In the genomic region with DNA sequence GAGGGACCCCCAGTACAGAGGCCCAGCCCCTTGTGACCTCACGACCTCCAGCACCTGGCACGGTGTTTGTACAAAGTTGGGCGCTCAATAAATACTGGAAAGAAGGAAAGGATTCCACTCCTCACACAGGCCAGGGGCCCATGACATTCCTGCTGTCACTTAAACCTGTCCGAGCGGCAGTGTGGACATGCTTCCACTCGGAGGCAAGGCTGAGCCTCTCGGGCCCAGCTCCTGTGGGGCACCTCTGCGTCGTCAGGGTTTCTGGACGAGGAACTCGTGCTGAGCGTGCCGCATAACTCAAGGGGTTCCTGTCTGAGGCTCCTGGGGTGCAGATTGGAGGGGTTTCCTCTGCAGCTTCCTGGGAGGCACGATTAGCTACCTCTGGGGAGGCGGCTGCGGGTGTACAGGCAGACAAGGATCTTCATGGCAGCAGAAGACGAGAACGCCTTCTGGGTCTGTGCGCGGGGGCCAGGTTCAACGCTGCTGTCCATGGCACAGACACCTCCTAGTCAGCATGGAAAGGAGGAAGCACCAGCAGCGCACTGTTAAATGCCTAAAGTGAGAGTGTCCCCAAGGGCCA, we compare ENCODE assay signal across 22 cellular contexts. TPM values are rescaled to one million over a fixed set of nuclear protein-coding genes. Genes with fewer than 3 reads are reported as not detected.
A peak's percentile ranks its signal among the peaks of the same experiment; 100 is the strongest.
DNase-seq lines count a peak whose midpoint lies in the region; ATAC-seq and TF ChIP-seq lines count a peak whose summit lies in the region.
"Had no signal": no experiment of that assay in that cellular context is flagged by ENCODE, and none has a peak within 500 bp of the region (broad histone marks: within the 10 kb centered on the region; RNA-seq: fewer than 3 reads in every experiment).

No MANE protein-coding gene starts in this region.

- no peaks in the 10 kb centered on the region for H3K9me3 Mint-ChIP-seq in activated naive CD4-positive, alpha-beta T cell treated with anti-CD3 and anti-CD28 coated beads, Interleukin-2, amount 50 U/mL, for 24 hours
- H3K9me3 Mint-ChIP-seq in natural killer cell treated with Interleukin-12 subunit alpha and Interleukin-12 subunit beta and Interleukin-15 and Interleukin-18, amount 100 ng/mL, for 72 hours: no peaks in the 10 kb centered on the region
- no peaks in the 10 kb centered on the region for H3K9me3 Mint-ChIP-seq in natural killer cell
- peaks cover 21% of the 10 kb centered on the region; the same call in 1 of the 2 replicates for H3K9me3 Mint-ChIP-seq in WTC11
- H3K9me3 Mint-ChIP-seq: CD8-positive, alpha-beta memory T cell had no signal

- CTCF ChIA-PET in WTC11 (lab: Charles Lee): interaction anchor here (1.7 kb wide), 1 partner anchor 59 kb away, joined by 3 read pairs; no protein-coding TSS in a partner anchor

- H3K9ac ChIP-seq in neuronal stem cell (ENCODE audit: low read depth, low read length, poor library complexity): no peak overlapping the region

- H3K23ac ChIP-seq in neuronal stem cell (ENCODE audit: low read depth, low read length, poor library complexity): peak overlapping the region; percentile 61

- H3K9me3 ChIP-seq in neuronal stem cell (replicated peaks in 1 of 2; ENCODE audit: control insufficient read depth in 2 of 2, insufficient read depth in 1 of 2, low read depth in 1 of 2, low read length in 2 of 2): peaks cover 0 to 2% of the 10 kb centered on the region in 2 donors
- H3K9me3 ChIP-seq: A549 had no signal

- peak overlapping the region; percentile 12 for H3K27ac Mint-ChIP-seq in activated naive CD4-positive, alpha-beta T cell treated with anti-CD3 and anti-CD28 coated beads, Interleukin-2, amount 50 U/mL, for 24 hours
- H3K27ac Mint-ChIP-seq in natural killer cell treated with Interleukin-12 subunit alpha and Interleukin-12 subunit beta and Interleukin-15 and Interleukin-18, amount 100 ng/mL, for 72 hours: no peak overlapping the region
- H3K27ac Mint-ChIP-seq in natural killer cell: no peak overlapping the region
- no peak overlapping the region for H3K27ac Mint-ChIP-seq in WTC11
- H3K27ac Mint-ChIP-seq: CD4-positive, CD25-positive, alpha-beta regulatory T cell; CD8-positive, alpha-beta memory T cell had no signal

- WGBS in neuronal stem cell (ENCODE audit: extremely low coverage in 2 of 2, insufficient read length in 2 of 2, insufficient replicate concordance in 1 of 2), 2 donors: no CpG with 5 or more reads among the region's 22 CpGs

- H3K4me3 ChIP-seq in neuronal stem cell (ENCODE audit: low read length in 2 of 2): no peak overlapping the region
- H3K4me3 ChIP-seq: A549, GM12878 had no signal

- no peak overlapping the region for H2AK5ac ChIP-seq in neuronal stem cell (ENCODE audit: low read depth, low read length)

- H3K4me1 Mint-ChIP-seq in activated naive CD4-positive, alpha-beta T cell treated with anti-CD3 and anti-CD28 coated beads, Interleukin-2, amount 50 U/mL, for 24 hours: peaks cover 10% of the 10 kb centered on the region
- no peaks in the 10 kb centered on the region for H3K4me1 Mint-ChIP-seq in natural killer cell treated with Interleukin-12 subunit alpha and Interleukin-12 subunit beta and Interleukin-15 and Interleukin-18, amount 100 ng/mL, for 72 hours (ENCODE audit: low read depth in 2 of 2)
- H3K4me1 Mint-ChIP-seq in natural killer cell (peaks cover 0 to 16% of the 10 kb centered on the region in 2 donors), WTC11 (peaks cover 21% of the 10 kb centered on the region)

- peak overlapping the region; percentile 54 for H3K18ac ChIP-seq in neuronal stem cell (ENCODE audit: low read length)

- no peak overlapping the region for H3K4me3 Mint-ChIP-seq in activated naive CD4-positive, alpha-beta T cell treated with anti-CD3 and anti-CD28 coated beads, Interleukin-2, amount 50 U/mL, for 24 hours
- no peak overlapping the region for H3K4me3 Mint-ChIP-seq in natural killer cell treated with Interleukin-12 subunit alpha and Interleukin-12 subunit beta and Interleukin-15 and Interleukin-18, amount 100 ng/mL, for 72 hours
- H3K4me3 Mint-ChIP-seq in natural killer cell (no peak overlapping the region), WTC11 (no peak overlapping the region)
- H3K4me3 Mint-ChIP-seq: H9 had no signal

- H3K14ac ChIP-seq in neuronal stem cell (ENCODE audit: low read length): no peak overlapping the region

- H2AFZ ChIP-seq in neuronal stem cell (ENCODE audit: low read length): no peak overlapping the region

- peaks cover 9 to 24% of the 10 kb centered on the region in 2 donors for H3K4me1 ChIP-seq in neuronal stem cell (ENCODE audit: control insufficient read depth in 2 of 2, insufficient read depth in 1 of 2, low read depth in 1 of 2, low read length in 2 of 2)

- POLR2A ChIA-PET in WTC11 (lab: Charles Lee): interaction anchor here (0.5 kb wide), 1 partner anchor 35 kb away, joined by 4 read pairs; no protein-coding TSS in a partner anchor

- H2BK15ac ChIP-seq in neuronal stem cell (ENCODE audit: low read length): no peak overlapping the region

- TF ChIP-seq CTCF in natural killer cell (IDR thresholded peaks at IDR 0.05): no peak
- no peak for TF ChIP-seq CTCF in WTC11 (IDR thresholded peaks at IDR 0.05)

- H3K36me3 Mint-ChIP-seq in activated naive CD4-positive, alpha-beta T cell treated with anti-CD3 and anti-CD28 coated beads, Interleukin-2, amount 50 U/mL, for 24 hours: no peaks in the 10 kb centered on the region
- no peaks in the 10 kb centered on the region for H3K36me3 Mint-ChIP-seq in natural killer cell treated with Interleukin-12 subunit alpha and Interleukin-12 subunit beta and Interleukin-15 and Interleukin-18, amount 100 ng/mL, for 72 hours
- H3K36me3 Mint-ChIP-seq in natural killer cell (no peaks in the 10 kb centered on the region), WTC11 (peaks cover 5% of the 10 kb centered on the region; the same call in 1 of the 2 replicates)
- H3K36me3 Mint-ChIP-seq: CD4-positive, CD25-positive, alpha-beta regulatory T cell; CD8-positive, alpha-beta memory T cell had no signal

- peaks cover 2% of the 10 kb centered on the region for H3K27me3 Mint-ChIP-seq in activated naive CD4-positive, alpha-beta T cell treated with anti-CD3 and anti-CD28 coated beads, Interleukin-2, amount 50 U/mL, for 24 hours
- peaks cover 0 to 13% of the 10 kb centered on the region in 2 donors for H3K27me3 Mint-ChIP-seq in natural killer cell treated with Interleukin-12 subunit alpha and Interleukin-12 subunit beta and Interleukin-15 and Interleukin-18, amount 100 ng/mL, for 72 hours
- H3K27me3 Mint-ChIP-seq in natural killer cell (ENCODE audit: low read depth in 2 of 2): peaks cover 3 to 12% of the 10 kb centered on the region in 2 donors
- peaks cover 18% of the 10 kb centered on the region for H3K27me3 Mint-ChIP-seq in WTC11 (ENCODE audit: low read depth)

- no peak overlapping the region for H3K4ac ChIP-seq in neuronal stem cell (ENCODE audit: low read length)

- no peak overlapping the region for H4K91ac ChIP-seq in neuronal stem cell (ENCODE audit: low read depth, low read length, poor library complexity)

- H4K8ac ChIP-seq in neuronal stem cell (ENCODE audit: low read depth, low read length): no peak overlapping the region

- H3K4me2 ChIP-seq in neuronal stem cell (ENCODE audit: insufficient read depth, low read length, poor library complexity, severe bottlenecking): no peak overlapping the region
- H3K4me2 ChIP-seq: A549 had no signal

- no peaks in the 10 kb centered on the region for H3K36me3 ChIP-seq in neuronal stem cell (replicated peaks in 1 of 2; ENCODE audit: control insufficient read depth in 2 of 2, insufficient read depth in 2 of 2, low read length in 2 of 2)

- H2BK12ac ChIP-seq in neuronal stem cell (ENCODE audit: low read length): no peak overlapping the region

- intact Hi-C loops in natural killer cell (cut with micrococcal nuclease): no loop called here

- no peak overlapping the region for H2BK5ac ChIP-seq in neuronal stem cell (ENCODE audit: low read length)

- no peak for DNase-seq in activated naive CD4-positive, alpha-beta T cell treated with anti-CD3 and anti-CD28 coated beads, Interleukin-2, amount 50 U/mL, for 16 hours
- DNase-seq in natural killer cell treated with Interleukin-12 subunit alpha and Interleukin-12 subunit beta and Interleukin-15 and Interleukin-18, amount 100 ng/mL, for 72 hours (ENCODE audit: low spot score): peak; percentile 37
- DNase-seq in natural killer cell: no peak
- DNase-seq in neuronal stem cell (ENCODE audit: low spot score): no peak
- DNase-seq in WTC11 (ENCODE audit: low spot score): no peak
- no peak for DNase-seq in stimulated activated CD4-positive, alpha-beta T cell treated with anti-CD3 and anti-CD28 coated beads, Interleukin-15, amount 100 ng/mL, for 24 hours
- DNase-seq: AML-193; CD4-positive, CD25-positive, alpha-beta regulatory T cell; COR-L47; DMS 273 treated with DMSO at 0.1 percent for 48 hours; DMS53; DND-41; EL; H9 had no signal

- no peak overlapping the region for H2BK120ac ChIP-seq in neuronal stem cell (ENCODE audit: low read depth, low read length)

- H3K27ac ChIP-seq in neuronal stem cell (replicated peaks; ENCODE audit: low read length): no peak overlapping the region
- H3K27ac ChIP-seq: 22Rv1, A549 had no signal

- H3K27me3 ChIP-seq in neuronal stem cell (ENCODE audit: control insufficient read depth in 3 of 3, insufficient read depth in 3 of 3, low read depth in 1 of 3, low read length in 3 of 3): peaks cover 0 to 10% (median 4%) of the 10 kb centered on the region in 3 experiments

- no peak for ATAC-seq in natural killer cell treated with Interleukin-12 subunit alpha and Interleukin-12 subunit beta and Interleukin-15 and Interleukin-18, amount 100 ng/mL, for 72 hours
- ATAC-seq in natural killer cell: no peak
- no peak for ATAC-seq in WTC11
- ATAC-seq: A549, GM12878 had no signal

- peaks cover 3% of the 10 kb centered on the region for H3K79me1 ChIP-seq in neuronal stem cell (ENCODE audit: low read depth, low read length)

TF ChIP-seq in WTC11, 78 proteins besides CTCF, POLR2A, EP300 and RAD21 (continues in another document):
- no peak for TF ChIP-seq GTF2I (CRISPR knock-in tag; conservative IDR thresholded peaks at IDR 0.05)

RNA-seq across cellular contexts. Expression of gene SMIM1, which starts 3.6 kb away (rescaled TPM):
- not detected for total RNA-seq in natural killer cell treated with Interleukin-12 subunit alpha and Interleukin-12 subunit beta and Interleukin-15 and Interleukin-18, amount 100 ng/mL, for 72 hours
- total RNA-seq in natural killer cell (1 to 10 TPM in 2 of 3 donors, under 1 TPM in 1; 0.78 to 2.6 (median 1.6) TPM), WTC11 (2021) (10.2 to 11.1 TPM (median 10.3 TPM) in 3 replicates)
- 5.8 TPM for polyA plus RNA-seq in neuronal stem cell (2013, experiment 1 of 2)
- polyA plus RNA-seq in neuronal stem cell (2013, experiment 2 of 2): 5.6 TPM
- total RNA-seq: GM12878 had no signal

RNA-seq across cellular contexts. Expression of gene CCDC27, which starts 16.7 kb away (rescaled TPM):
- total RNA-seq in natural killer cell treated with Interleukin-12 subunit alpha and Interleukin-12 subunit beta and Interleukin-15 and Interleukin-18, amount 100 ng/mL, for 72 hours: not detected
- total RNA-seq in natural killer cell (not detected), WTC11 (2021) (0.13 to 0.25 TPM (median 0.23 TPM) in 3 replicates)
- not detected for polyA plus RNA-seq in neuronal stem cell (2013, experiment 1 of 2)
- polyA plus RNA-seq in neuronal stem cell (2013, experiment 2 of 2): not detected
- total RNA-seq: CD4-positive, CD25-positive, alpha-beta regulatory T cell; CD8-positive, alpha-beta memory T cell; G401; GM12878; H1; H9 had no signal
- polyA plus RNA-seq: A549; BJ; CD4-positive, CD25-positive, alpha-beta regulatory T cell; CD8-positive, alpha-beta memory T cell had no signal

RNA-seq across cellular contexts. Expression of gene LRRC47, which starts 27.4 kb away (rescaled TPM):
- total RNA-seq in natural killer cell treated with Interleukin-12 subunit alpha and Interleukin-12 subunit beta and Interleukin-15 and Interleukin-18, amount 100 ng/mL, for 72 hours: 10 to 100 TPM; 46.4 to 54.1 TPM
- total RNA-seq in natural killer cell: 10 to 100 TPM; 33.5 to 49.8 (median 45.2) TPM
- 19.7 TPM for polyA plus RNA-seq in neuronal stem cell (2013, experiment 1 of 2)
- polyA plus RNA-seq in neuronal stem cell (2013, experiment 2 of 2): 18.6 TPM
- total RNA-seq in WTC11 (2021): 70.6 to 92.4 TPM (median 71.0 TPM) in 3 replicates
